ENCODE assay signal across 22 cellular contexts in the genomic region with DNA sequence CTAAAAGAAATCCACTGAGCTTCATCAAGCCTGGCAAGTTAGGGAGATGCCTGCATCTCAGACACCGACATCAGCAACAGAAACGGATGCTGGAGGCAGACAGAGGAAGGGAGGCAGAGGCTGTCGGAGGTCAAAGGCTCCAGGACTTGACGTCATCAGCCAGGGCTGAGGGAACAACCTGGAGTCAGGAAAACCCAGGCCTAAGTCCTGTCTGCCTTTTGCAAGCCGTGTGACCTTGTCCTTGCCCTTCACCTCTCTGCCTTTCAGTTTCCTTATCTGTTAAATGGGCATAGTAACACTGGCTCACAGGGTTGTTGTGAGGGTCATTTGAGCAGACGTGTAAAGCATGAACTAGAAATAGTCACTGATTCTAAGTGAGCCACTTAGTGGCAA.
"Had no signal": no experiment of that assay in that cellular context is flagged by ENCODE, and none has a peak within 500 bp of the region (broad histone marks: within the 10 kb centered on the region; RNA-seq: fewer than 3 reads in every experiment).

No MANE protein-coding gene starts in this region.

- H2AFZ ChIP-seq: PC-9 had no signal

- H3K27ac ChIP-seq: KMS-11, PC-9, Peyer's patch, SJCRH30 had no signal

- H3K9me3 ChIP-seq: Peyer's patch, SJCRH30 had no signal

- H3K9ac ChIP-seq: KMS-11 had no signal

- H3K4me1 ChIP-seq: Peyer's patch, SJCRH30 had no signal

- H3K4me3 ChIP-seq: PC-9, Peyer's patch, SJCRH30 had no signal

- H3K27me3 ChIP-seq: Peyer's patch, SJCRH30 had no signal

- H3K4me2 ChIP-seq: KMS-11, PC-9 had no signal

- DNase-seq: IMR-90, MM.1S, NCI-H1092 treated with DMSO at 0.1 percent for 48 hours, NCI-H1436, NCI-H187, NCI-H2029, NCI-H2081 treated with DMSO at 0.1 percent for 48 hours, NCI-H2171, NCI-H226, NCI-H446, NCI-H510A, NCI-H524 treated with DMSO at 0.1 percent for 48 hours, NCI-H69, NCI-H774, OCI-M1, PC-9, Peyer's patch, SHP77 treated with DMSO at 0.1 percent for 48 hours, SJCRH30 had no signal

- H3K36me3 ChIP-seq: Peyer's patch, SJCRH30 had no signal

- ATAC-seq: Right ventricle myocardium inferior, SK-N-SH treated with all-trans-retinoic acid at 6 μM for 48 hours had no signal
